18 cellular contexts compared by ENCODE assay signal in genomic region chr7:155745737-155746136, GRCh38.
A peak's percentile ranks its signal among the peaks of the same experiment; 100 is the strongest.
DNase-seq lines count a peak whose midpoint lies in the region; ATAC-seq and TF ChIP-seq lines count a peak whose summit lies in the region.
"Had no signal": no experiment of that assay in that cellular context is flagged by ENCODE, and none has a peak within 500 bp of the region (broad histone marks: within the 10 kb centered on the region; RNA-seq: fewer than 3 reads in every experiment).

No MANE protein-coding gene starts in this region.

- no peaks in the 10 kb centered on the region for H3K9me2 ChIP-seq in hepatocyte (replicated peaks; ENCODE audit: insufficient read depth)

- no peak overlapping the region for H3K27ac Mint-ChIP-seq in CD8-positive, alpha-beta memory T cell

- no peak overlapping the region for H3K4me3 ChIP-seq in hepatocyte
- no peak overlapping the region for H3K4me3 ChIP-seq in CD8-positive, alpha-beta memory T cell (ENCODE audit: low read length)
- H3K4me3 ChIP-seq: gastrocnemius medialis, ovary, PC-9, tibial artery had no signal

- H3K9me3 ChIP-seq in hepatocyte (ENCODE audit: low read depth) = no peaks in the 10 kb centered on the region
- no peaks in the 10 kb centered on the region for H3K9me3 ChIP-seq in CD8-positive, alpha-beta memory T cell (ENCODE audit: low read length)
- H3K9me3 ChIP-seq: gastrocnemius medialis, ovary, tibial artery had no signal

- 95% methylated on average over 9 of the region's 9 CpGs for WGBS in hepatocyte (ENCODE audit: low lambda C conversion rate, missing lambda C conversion rate)

- no peak overlapping the region for H3K4me2 ChIP-seq in hepatocyte
- H3K4me2 ChIP-seq: PC-9 had no signal

- CTCF ChIA-PET in CD8-positive, alpha-beta memory T cell (lab: Charles Lee) = interaction anchor here (1.5 to 1.7 kb wide), 2 partner anchors 22 to 147 kb away, joined by 5 to 6 read pairs; no protein-coding TSS in a partner anchor

- DNase-seq in hepatocyte (ENCODE audit: low spot score) = no peak
- no peak for DNase-seq in CD8-positive, alpha-beta memory T cell
- no peak for DNase-seq in dedifferentiated amniotic fluid mesenchymal stem cell (ENCODE audit: extremely low spot score)
- DNase-seq in DMS53 (lab: John Stamatoyannopoulos, UW) = no peak
- DNase-seq: activated CD4-positive, CD25-positive, alpha-beta regulatory T cell treated with anti-CD3 and anti-CD28 coated beads, Interleukin-2, amount 50 U/mL, for 72 hours; activated effector memory CD4-positive, alpha-beta T cell treated with Interleukin-2 at 50 U/mL for 16 hours; effector memory CD8-positive, alpha-beta T cell; gastrocnemius medialis; HCEC 1CT; NCI-H345; ovary; PC-9; stimulated activated CD4-positive, alpha-beta T cell treated with anti-CD3 and anti-CD28 coated beads, Interleukin-12 subunit alpha, Interleukin-12 subunit beta, amount 100 ng/mL, for 4 hours; T-helper 1 cell; tibial artery had no signal

- H4K20me1 ChIP-seq in hepatocyte (ENCODE audit: insufficient read depth, poor library complexity, severe bottlenecking) = peaks cover 48% of the 10 kb centered on the region

- POLR2A ChIA-PET in CD8-positive, alpha-beta memory T cell (lab: Charles Lee) = no interaction called here

- H3K4me1 Mint-ChIP-seq in CD8-positive, alpha-beta memory T cell = peaks cover 42 to 71% (median 60%) of the 10 kb centered on the region in 3 donors

- no peaks in the 10 kb centered on the region for H3K9me3 Mint-ChIP-seq in CD8-positive, alpha-beta memory T cell
- H3K9me3 Mint-ChIP-seq: effector memory CD8-positive, alpha-beta T cell had no signal

- peak overlapping the region; percentile 12 for H3K27ac ChIP-seq in hepatocyte
- H3K27ac ChIP-seq in CD8-positive, alpha-beta memory T cell (ENCODE audit: low read depth, low read length) = no peak overlapping the region
- H3K27ac ChIP-seq: gastrocnemius medialis, ovary, PC-9, tibial artery had no signal

- H3K27me3 ChIP-seq in hepatocyte = no peaks in the 10 kb centered on the region
- no peaks in the 10 kb centered on the region for H3K27me3 ChIP-seq in CD8-positive, alpha-beta memory T cell (ENCODE audit: insufficient read depth, low read length, poor library complexity, severe bottlenecking)
- H3K27me3 ChIP-seq: gastrocnemius medialis, ovary, tibial artery had no signal

- no peaks in the 10 kb centered on the region for H3K4me1 ChIP-seq in hepatocyte (ENCODE audit: insufficient read depth)
- H3K4me1 ChIP-seq in CD8-positive, alpha-beta memory T cell (ENCODE audit: insufficient read depth, low read length) = no peaks in the 10 kb centered on the region

- no peak overlapping the region for H2AFZ ChIP-seq in hepatocyte
- H2AFZ ChIP-seq: PC-9 had no signal

- ATAC-seq in GM19023 (IDR thresholded peaks at IDR 0.05; ENCODE audit: unreplicated experiment) = peak; percentile 16
- peak; percentile 6 for ATAC-seq in GM21619 (IDR thresholded peaks at IDR 0.05; ENCODE audit: unreplicated experiment)
- ATAC-seq in HG03280 (IDR thresholded peaks at IDR 0.05; ENCODE audit: unreplicated experiment) = peak; percentile 8
- ATAC-seq: effector memory CD8-positive, alpha-beta T cell; gastrocnemius medialis had no signal

- no peak overlapping the region for H3K4me3 Mint-ChIP-seq in CD8-positive, alpha-beta memory T cell
- H3K4me3 Mint-ChIP-seq: effector memory CD8-positive, alpha-beta T cell had no signal

- H3K36me3 ChIP-seq in hepatocyte (replicated peaks; ENCODE audit: insufficient read depth, low read depth) = no peaks in the 10 kb centered on the region
- H3K36me3 ChIP-seq in CD8-positive, alpha-beta memory T cell (ENCODE audit: insufficient read depth, low read length) = peaks cover 30% of the 10 kb centered on the region
- H3K36me3 ChIP-seq: ovary had no signal

- H3K36me3 Mint-ChIP-seq in CD8-positive, alpha-beta memory T cell = peaks cover 6 to 82% (median 25%) of the 10 kb centered on the region in 3 donors

- no peaks in the 10 kb centered on the region for H3K27me3 Mint-ChIP-seq in CD8-positive, alpha-beta memory T cell
- H3K27me3 Mint-ChIP-seq: effector memory CD8-positive, alpha-beta T cell had no signal

- H3K79me2 ChIP-seq in hepatocyte = peaks cover 69% of the 10 kb centered on the region

- no peak for TF ChIP-seq CTCF in hepatocyte (IDR thresholded peaks at IDR 0.05; ENCODE audit: poor library complexity)
